In the genomic region with DNA sequence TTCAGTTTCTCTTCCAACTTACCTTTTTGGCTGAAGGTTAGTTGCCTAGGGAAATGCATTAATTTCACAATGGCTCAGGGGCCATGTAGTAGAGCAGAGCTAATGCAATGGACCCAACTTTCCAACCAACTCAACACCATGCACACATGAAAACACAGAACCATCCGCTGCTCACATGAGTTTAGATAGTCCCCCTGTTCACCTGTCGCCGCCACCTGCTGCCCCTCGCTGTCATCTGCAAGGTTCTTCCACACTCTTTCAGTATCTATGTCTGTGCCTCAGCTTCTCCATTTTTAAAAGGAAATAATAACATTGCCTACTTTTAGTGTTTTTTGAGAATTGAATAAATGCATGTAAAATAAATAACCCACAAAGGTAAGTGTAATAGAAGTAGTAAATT, we compare ENCODE assay signal across 1 cellular context.
TF ChIP-seq lines count a peak whose summit lies in the region.

No MANE protein-coding gene starts in this region.

TF ChIP-seq in WTC11, 78 proteins besides CTCF, POLR2A, EP300 and RAD21 (continued from another document):
- TF ChIP-seq, protein P1, sequence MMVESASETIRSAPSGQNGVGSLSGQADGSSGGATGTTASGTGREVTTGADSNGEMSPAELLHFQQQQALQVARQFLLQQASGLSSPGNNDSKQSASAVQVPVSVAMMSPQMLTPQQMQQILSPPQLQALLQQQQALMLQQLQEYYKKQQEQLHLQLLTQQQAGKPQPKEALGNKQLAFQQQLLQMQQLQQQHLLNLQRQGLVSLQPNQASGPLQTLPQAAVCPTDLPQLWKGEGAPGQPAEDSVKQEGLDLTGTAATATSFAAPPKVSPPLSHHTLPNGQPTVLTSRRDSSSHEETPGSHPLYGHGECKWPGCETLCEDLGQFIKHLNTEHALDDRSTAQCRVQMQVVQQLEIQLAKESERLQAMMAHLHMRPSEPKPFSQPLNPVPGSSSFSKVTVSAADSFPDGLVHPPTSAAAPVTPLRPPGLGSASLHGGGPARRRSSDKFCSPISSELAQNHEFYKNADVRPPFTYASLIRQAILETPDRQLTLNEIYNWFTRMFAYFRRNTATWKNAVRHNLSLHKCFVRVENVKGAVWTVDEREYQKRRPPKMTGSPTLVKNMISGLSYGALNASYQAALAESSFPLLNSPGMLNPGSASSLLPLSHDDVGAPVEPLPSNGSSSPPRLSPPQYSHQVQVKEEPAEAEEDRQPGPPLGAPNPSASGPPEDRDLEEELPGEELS (CRISPR knock-in tag; IDR thresholded peaks at IDR 0.05): no peak
- TF ChIP-seq RELA (CRISPR knock-in tag; IDR thresholded peaks at IDR 0.05; ENCODE audit: borderline replicate concordance) (no peak), ZNF121 (CRISPR knock-in tag; IDR thresholded peaks at IDR 0.05) (no peak), TEAD4 (CRISPR knock-in tag; IDR thresholded peaks at IDR 0.05) (no peak), ZNF423 (CRISPR knock-in tag; IDR thresholded peaks at IDR 0.05) (no peak), RORB (CRISPR knock-in tag; IDR thresholded peaks at IDR 0.05) (no peak)
- TF ChIP-seq, protein P2, sequence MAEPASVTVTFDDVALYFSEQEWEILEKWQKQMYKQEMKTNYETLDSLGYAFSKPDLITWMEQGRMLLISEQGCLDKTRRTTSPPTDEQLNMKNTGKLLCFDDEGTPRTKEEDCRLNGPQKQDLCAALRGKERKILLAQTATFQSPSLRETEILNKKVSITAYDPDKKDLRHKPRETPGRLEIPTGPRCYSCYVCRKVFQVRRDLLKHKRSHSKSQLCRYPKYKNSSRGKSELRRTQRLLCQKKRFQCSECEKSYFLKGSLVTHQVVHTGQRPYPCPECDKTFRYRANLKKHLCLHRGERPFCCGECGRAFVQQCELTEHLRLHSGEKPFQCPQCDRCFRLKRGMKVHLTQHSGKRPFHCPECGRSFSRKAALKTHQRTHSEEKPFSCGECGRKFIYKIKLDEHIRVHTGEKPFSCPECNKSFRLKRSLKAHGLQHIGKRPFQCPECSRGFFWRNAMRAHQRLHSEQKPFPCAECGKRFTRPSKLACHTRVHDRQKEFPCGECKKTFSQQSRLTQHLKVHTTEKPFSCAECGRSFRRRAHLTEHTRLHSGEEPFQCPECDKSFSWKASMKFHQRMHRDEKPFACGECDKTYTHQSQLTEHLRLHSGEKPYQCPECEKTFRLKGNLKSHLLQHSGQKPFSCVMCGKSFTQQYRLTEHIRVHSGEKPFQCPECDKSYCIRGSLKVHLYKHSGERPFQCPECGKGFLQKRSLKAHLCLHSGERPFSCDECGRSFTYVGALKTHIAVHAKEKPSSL (CRISPR knock-in tag; conservative IDR thresholded peaks at IDR 0.05): no peak
- TF ChIP-seq, protein P3, sequence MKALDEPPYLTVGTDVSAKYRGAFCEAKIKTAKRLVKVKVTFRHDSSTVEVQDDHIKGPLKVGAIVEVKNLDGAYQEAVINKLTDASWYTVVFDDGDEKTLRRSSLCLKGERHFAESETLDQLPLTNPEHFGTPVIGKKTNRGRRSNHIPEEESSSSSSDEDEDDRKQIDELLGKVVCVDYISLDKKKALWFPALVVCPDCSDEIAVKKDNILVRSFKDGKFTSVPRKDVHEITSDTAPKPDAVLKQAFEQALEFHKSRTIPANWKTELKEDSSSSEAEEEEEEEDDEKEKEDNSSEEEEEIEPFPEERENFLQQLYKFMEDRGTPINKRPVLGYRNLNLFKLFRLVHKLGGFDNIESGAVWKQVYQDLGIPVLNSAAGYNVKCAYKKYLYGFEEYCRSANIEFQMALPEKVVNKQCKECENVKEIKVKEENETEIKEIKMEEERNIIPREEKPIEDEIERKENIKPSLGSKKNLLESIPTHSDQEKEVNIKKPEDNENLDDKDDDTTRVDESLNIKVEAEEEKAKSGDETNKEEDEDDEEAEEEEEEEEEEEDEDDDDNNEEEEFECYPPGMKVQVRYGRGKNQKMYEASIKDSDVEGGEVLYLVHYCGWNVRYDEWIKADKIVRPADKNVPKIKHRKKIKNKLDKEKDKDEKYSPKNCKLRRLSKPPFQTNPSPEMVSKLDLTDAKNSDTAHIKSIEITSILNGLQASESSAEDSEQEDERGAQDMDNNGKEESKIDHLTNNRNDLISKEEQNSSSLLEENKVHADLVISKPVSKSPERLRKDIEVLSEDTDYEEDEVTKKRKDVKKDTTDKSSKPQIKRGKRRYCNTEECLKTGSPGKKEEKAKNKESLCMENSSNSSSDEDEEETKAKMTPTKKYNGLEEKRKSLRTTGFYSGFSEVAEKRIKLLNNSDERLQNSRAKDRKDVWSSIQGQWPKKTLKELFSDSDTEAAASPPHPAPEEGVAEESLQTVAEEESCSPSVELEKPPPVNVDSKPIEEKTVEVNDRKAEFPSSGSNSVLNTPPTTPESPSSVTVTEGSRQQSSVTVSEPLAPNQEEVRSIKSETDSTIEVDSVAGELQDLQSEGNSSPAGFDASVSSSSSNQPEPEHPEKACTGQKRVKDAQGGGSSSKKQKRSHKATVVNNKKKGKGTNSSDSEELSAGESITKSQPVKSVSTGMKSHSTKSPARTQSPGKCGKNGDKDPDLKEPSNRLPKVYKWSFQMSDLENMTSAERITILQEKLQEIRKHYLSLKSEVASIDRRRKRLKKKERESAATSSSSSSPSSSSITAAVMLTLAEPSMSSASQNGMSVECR (CRISPR knock-in tag; IDR thresholded peaks at IDR 0.05; ENCODE audit: borderline replicate concordance): no peak
- TF ChIP-seq, protein P4, sequence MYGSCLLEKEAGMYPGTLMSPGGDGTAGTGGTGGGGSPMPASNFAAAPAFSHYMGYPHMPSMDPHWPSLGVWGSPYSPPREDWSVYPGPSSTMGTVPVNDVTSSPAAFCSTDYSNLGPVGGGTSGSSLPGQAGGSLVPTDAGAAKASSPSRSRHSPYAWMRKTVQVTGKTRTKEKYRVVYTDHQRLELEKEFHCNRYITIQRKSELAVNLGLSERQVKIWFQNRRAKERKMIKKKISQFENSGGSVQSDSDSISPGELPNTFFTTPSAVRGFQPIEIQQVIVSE (CRISPR knock-in tag; IDR thresholded peaks at IDR 0.05; ENCODE audit: borderline replicate concordance): no peak
- TF ChIP-seq, protein P5, sequence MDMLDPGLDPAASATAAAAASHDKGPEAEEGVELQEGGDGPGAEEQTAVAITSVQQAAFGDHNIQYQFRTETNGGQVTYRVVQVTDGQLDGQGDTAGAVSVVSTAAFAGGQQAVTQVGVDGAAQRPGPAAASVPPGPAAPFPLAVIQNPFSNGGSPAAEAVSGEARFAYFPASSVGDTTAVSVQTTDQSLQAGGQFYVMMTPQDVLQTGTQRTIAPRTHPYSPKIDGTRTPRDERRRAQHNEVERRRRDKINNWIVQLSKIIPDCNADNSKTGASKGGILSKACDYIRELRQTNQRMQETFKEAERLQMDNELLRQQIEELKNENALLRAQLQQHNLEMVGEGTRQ (CRISPR knock-in tag; IDR thresholded peaks at IDR 0.05): no peak
